8 cellular contexts compared by ENCODE assay signal in genomic region chr22:44620129-44620840, GRCh38.
DNase-seq lines count a peak whose midpoint lies in the region; ATAC-seq, FAIRE-seq and TF ChIP-seq lines count a peak whose summit lies in the region.

No MANE protein-coding gene starts in this region.

- DNase-seq in DMS53 (lab: John Stamatoyannopoulos, UW) (peak; percentile 96), NCI-H69 (lab: John Stamatoyannopoulos, UW) (peak; percentile 88), activated T-cell treated with anti-CD3 and anti-CD28 coated beads for 4 hours (peak; percentile 63), fibroblast of pulmonary artery (ENCODE audit: low read depth) (peak; percentile 70), pancreas (peak in 4 of 6 donors; percentile 25 to 59 (median 36)), upper lobe of left lung (peak; percentile 50 to 89), NCI-H187 (lab: John Stamatoyannopoulos, UW) (no peak)

- no peak overlapping the region for H3K4me3 ChIP-seq in fibroblast of pulmonary artery (replicated peaks; ENCODE audit: low read depth, low read length)
- H3K4me3 ChIP-seq in pancreas, result no peak overlapping the region
- peak overlapping the region in 2 of 4 donors; percentile 24 to 25 for H3K4me3 ChIP-seq in upper lobe of left lung

- WGBS in pancreas, 2 donors, result 6 to 8% methylated on average over 48 of the region's 48 CpGs
- WGBS in upper lobe of left lung, 2 donors, result 8% methylated on average over 20 of the region's 48 CpGs; no CpG with 5 or more reads in 1 of the 2 donors

- no peak for TF ChIP-seq POLR2A in upper lobe of left lung (IDR thresholded peaks at IDR 0.05)

- H3K27me3 ChIP-seq in pancreas (peaks cover 0 to 10% (median 2%) of the 10 kb centered on the region in 4 donors), upper lobe of left lung (peaks cover 0 to 15% (median 5%) of the 10 kb centered on the region in 4 donors)

- H3K36me3 ChIP-seq in pancreas (no peaks in the 10 kb centered on the region), upper lobe of left lung (no peaks in the 10 kb centered on the region)

- H3K9me3 ChIP-seq in pancreas (no peaks in the 10 kb centered on the region), upper lobe of left lung (no peaks in the 10 kb centered on the region)

- no peaks in the 10 kb centered on the region for H3K4me1 ChIP-seq in pancreas
- H3K4me1 ChIP-seq in upper lobe of left lung, result peaks cover 0 to 13% (median 5%) of the 10 kb centered on the region in 4 donors

- H3K27ac ChIP-seq in pancreas, result no peak overlapping the region
- H3K27ac ChIP-seq in upper lobe of left lung, result no peak overlapping the region

- FAIRE-seq in pancreas (lab: Jason Lieb, UNC), result no peak

- intact Hi-C loops in pancreas (cut with DNase I), result loop anchor here (5.0 to 10.0 kb wide), 3 partner anchors 55 to 625 kb away; no protein-coding TSS in a partner anchor

- no peak for TF ChIP-seq EP300 in upper lobe of left lung (IDR thresholded peaks at IDR 0.05)

- TF ChIP-seq CTCF in fibroblast of pulmonary artery (IDR thresholded peaks at IDR 0.05; ENCODE audit: low read length, missing control alignments) (no peak), pancreas (IDR thresholded peaks at IDR 0.05) (no peak), upper lobe of left lung (IDR thresholded peaks at IDR 0.05) (no peak)

- ATAC-seq in pancreas (peak in 3 of 4 donors; percentile 39 to 74 (median 72)), upper lobe of left lung (ENCODE audit: low FRiP score in 2 of 2) (peak; percentile 5 to 63), GM19351 (IDR thresholded peaks at IDR 0.05; ENCODE audit: unreplicated experiment) (no peak)

Comparison
In these comparisons a context has a peak if more than half of its experiments do, and no peak if none do; other contexts are left out.
1. DNase-seq: peak in DMS53 (single experiment), NCI-H69 (single experiment), activated T-cell treated with anti-CD3 and anti-CD28 coated beads for 4 hours (single experiment), fibroblast of pulmonary artery (single experiment), pancreas (4 of 6) and upper lobe of left lung (2 of 2); none in NCI-H187 (0 of 2).